8 cellular contexts compared by ENCODE assay signal in the genomic region with DNA sequence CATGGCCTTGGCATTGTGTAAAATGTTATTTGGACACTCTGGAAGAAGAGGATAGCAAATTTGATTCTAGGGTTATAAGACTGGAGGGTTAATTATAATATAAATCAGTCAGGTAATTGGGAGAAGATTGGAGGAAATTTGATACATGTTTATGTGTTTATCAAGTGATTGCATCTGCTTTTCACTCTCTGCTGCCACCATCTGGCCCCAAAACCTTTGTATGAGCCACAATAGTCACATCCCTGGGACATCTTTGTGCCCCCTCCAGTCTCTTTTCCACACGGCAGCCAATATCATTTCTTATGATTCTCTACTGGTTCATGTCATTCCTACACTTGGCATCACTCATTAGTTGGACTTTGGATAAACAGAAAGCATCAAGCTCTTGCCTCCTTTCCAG.
DNase-seq lines count a peak whose midpoint lies in the region; ATAC-seq and TF ChIP-seq lines count a peak whose summit lies in the region.

No MANE protein-coding gene starts in this region.

- H3K27me3 ChIP-seq in endodermal cell (ENCODE audit: control insufficient read depth, insufficient read depth, low read length, poor library complexity, severe bottlenecking) = no peaks in the 10 kb centered on the region

- no peak overlapping the region for H3K4me3 Mint-ChIP-seq in endodermal cell

- POLR2A ChIA-PET in RWPE1 (lab: Yijun Ruan, JAX; ENCODE audit: low non-redundant PET) = no interaction called here

- ATAC-seq in GM18861 (IDR thresholded peaks at IDR 0.05; ENCODE audit: unreplicated experiment) = no peak

- no peaks in the 10 kb centered on the region for H3K27me3 Mint-ChIP-seq in endodermal cell (ENCODE audit: insufficient read depth)

- CTCF ChIA-PET in RWPE1 (lab: Yijun Ruan, JAX) = interaction anchor here (0.6 kb wide), 1 partner anchor 454 kb away, joined by 3 read pairs; no protein-coding TSS in a partner anchor

- no peaks in the 10 kb centered on the region for H3K4me1 ChIP-seq in endodermal cell (ENCODE audit: control insufficient read depth, insufficient read depth, low read length)

- no peak overlapping the region for H3K27ac Mint-ChIP-seq in endodermal cell

- WGBS in endodermal cell (ENCODE audit: insufficient coverage in 1 of 2, insufficient read length in 1 of 2), 2 experiments = 65% methylated on average over 1 of the region's 1 CpG; no CpG with 5 or more reads in 1 of the 2 experiments

- H3K27ac ChIP-seq in RWPE1 (no peak overlapping the region), endodermal cell (ENCODE audit: low read depth, low read length) (no peak overlapping the region)

- H3K36me3 Mint-ChIP-seq in endodermal cell (ENCODE audit: low read depth) = no peaks in the 10 kb centered on the region

- H3K4me3 ChIP-seq in endodermal cell (ENCODE audit: low read length) = no peak overlapping the region

- H3K9me3 Mint-ChIP-seq in endodermal cell = no peaks in the 10 kb centered on the region

- TF ChIP-seq CTCF in RWPE1 (conservative IDR thresholded peaks at IDR 0.05; ENCODE audit: low read depth) = 0 out of 2 replicates have a peak, but pooled peaks have one; percentile 17
- TF ChIP-seq CTCF in endodermal cell (conservative IDR thresholded peaks at IDR 0.05) = peak; percentile 80

- H3K4me1 Mint-ChIP-seq in endodermal cell = no peaks in the 10 kb centered on the region

- DNase-seq in NCI-H82 (lab: John Stamatoyannopoulos, UW) (peak; percentile 47), NCI-H82 treated with DMSO at 0.1 percent for 48 hours (lab: John Stamatoyannopoulos, UW; ENCODE audit: unreplicated experiment) (no peak), RWPE1 (ENCODE audit: low spot score) (no peak), endodermal cell (peak; percentile 74), NCI-H1436 treated with DMSO at 0.1 percent for 48 hours (lab: John Stamatoyannopoulos, UW) (no peak), NCI-H187 (lab: John Stamatoyannopoulos, UW) (no peak)
- peak; percentile 5 to 6 for DNase-seq in stimulated activated CD4-positive, alpha-beta T cell treated with anti-CD3 and anti-CD28 coated beads, Interleukin-2, amount 100 ng/mL, for 48 hours

- H3K9me3 ChIP-seq in endodermal cell (ENCODE audit: control insufficient read depth, low read length) = no peaks in the 10 kb centered on the region

- H3K36me3 ChIP-seq in endodermal cell (ENCODE audit: control insufficient read depth, insufficient read depth, low read length) = no peaks in the 10 kb centered on the region

- no peak overlapping the region for H3K9ac ChIP-seq in endodermal cell (ENCODE audit: extremely low read depth, low read length, poor library complexity, severe bottlenecking)

Comparison
In these comparisons a context has a peak if more than half of its experiments do, and no peak if none do; other contexts are left out.
1. DNase-seq: peak in NCI-H82 (single experiment), endodermal cell (single experiment) and stimulated activated CD4-positive, alpha-beta T cell treated with anti-CD3 and anti-CD28 coated beads, Interleukin-2, amount 100 ng/mL, for 48 hours (2 of 2); none in NCI-H82 treated with DMSO at 0.1 percent for 48 hours (single experiment), RWPE1 (single experiment), NCI-H1436 treated with DMSO at 0.1 percent for 48 hours (single experiment) and NCI-H187 (0 of 2).